Comparison of ENCODE assay signal across 1 cellular context in the genomic region with DNA sequence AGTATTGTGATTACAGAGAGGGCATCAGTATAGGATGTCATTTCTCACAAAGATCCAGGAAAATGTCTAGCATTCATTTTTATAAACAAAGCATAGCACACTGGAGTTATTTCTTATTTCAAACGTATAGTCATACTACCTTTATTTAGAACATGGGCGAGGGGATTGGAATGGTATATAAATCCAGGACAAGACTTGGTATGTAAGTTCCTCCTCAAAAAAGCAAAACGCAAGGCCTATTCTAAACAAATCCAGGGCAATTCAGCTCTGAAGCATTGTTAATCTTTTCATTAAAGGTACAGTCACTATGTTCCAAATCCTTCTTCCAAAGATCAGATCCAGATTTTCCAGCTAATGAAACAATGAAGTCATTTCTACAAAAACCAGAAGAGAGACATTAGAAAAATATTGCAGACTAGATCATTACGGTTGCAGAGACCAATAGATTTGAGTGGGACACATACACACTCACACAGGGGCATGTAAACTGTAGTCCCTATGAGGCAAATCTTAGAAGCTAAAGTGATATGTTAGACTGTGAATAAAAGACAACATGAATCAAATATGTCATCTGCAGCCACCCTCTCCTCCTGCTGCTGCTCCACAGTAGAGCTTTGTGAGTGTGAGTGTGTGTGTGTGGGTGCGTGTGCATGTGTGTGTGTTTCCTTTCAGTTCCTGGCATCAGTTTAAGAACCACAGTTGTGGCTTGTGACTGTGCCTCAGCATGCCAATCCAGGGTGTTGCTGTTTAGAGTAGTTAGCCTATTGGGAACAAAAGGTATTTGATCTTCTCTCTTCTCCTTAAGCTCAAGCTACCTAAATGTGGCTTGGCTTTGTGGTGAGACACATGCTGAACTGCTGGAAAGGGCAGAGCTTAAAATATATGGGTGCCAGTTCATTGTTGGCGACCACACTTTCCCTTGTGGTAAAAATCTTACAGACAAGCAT.
A peak's percentile ranks its signal among the peaks of the same experiment; 100 is the strongest.
TF ChIP-seq lines count a peak whose summit lies in the region.

No MANE protein-coding gene starts in this region.

TF ChIP-seq in IMR-90, 13 proteins besides CTCF, POLR2A, EP300 and RAD21:
- no peak for TF ChIP-seq MXI1 (IDR thresholded peaks at IDR 0.05; ENCODE audit: borderline replicate concordance, low read depth, low read length)
- no peak for TF ChIP-seq NFE2L2 (IDR thresholded peaks at IDR 0.05; ENCODE audit: low read depth, low read length)
- no peak for TF ChIP-seq RFX5 (IDR thresholded peaks at IDR 0.05; ENCODE audit: low read depth, low read length)
- TF ChIP-seq FOS (IDR thresholded peaks at IDR 0.05; ENCODE audit: low read depth, low read length), result no peak
- TF ChIP-seq SMC3 (IDR thresholded peaks at IDR 0.05; ENCODE audit: low read depth, low read length), result no peak
- TF ChIP-seq BHLHE40 (IDR thresholded peaks at IDR 0.05; ENCODE audit: low read depth, low read length), result peak; percentile 53; the same call in 1 of the 2 replicates
- TF ChIP-seq USF2 (IDR thresholded peaks at IDR 0.05; ENCODE audit: low read depth, low read length), result no peak
- no peak for TF ChIP-seq MAFK (IDR thresholded peaks at IDR 0.05; ENCODE audit: low read depth, low read length)
- TF ChIP-seq CEBPB (IDR thresholded peaks at IDR 0.05; ENCODE audit: low read depth, low read length), result no peak
- TF ChIP-seq CHD1 (IDR thresholded peaks at IDR 0.05; ENCODE audit: low read depth, low read length), result 0 out of 2 replicates have a peak, but pooled peaks have one; percentile 47
- no peak for TF ChIP-seq ELK1 (IDR thresholded peaks at IDR 0.05; ENCODE audit: borderline replicate concordance, low read depth, low read length)
- no peak for TF ChIP-seq RCOR1 (IDR thresholded peaks at IDR 0.05; ENCODE audit: insufficient replicate concordance, low read length)
TF ChIP-seq in IMR-90: peak in this region for 2.
